8 cellular contexts compared by ENCODE assay signal in the genomic region with DNA sequence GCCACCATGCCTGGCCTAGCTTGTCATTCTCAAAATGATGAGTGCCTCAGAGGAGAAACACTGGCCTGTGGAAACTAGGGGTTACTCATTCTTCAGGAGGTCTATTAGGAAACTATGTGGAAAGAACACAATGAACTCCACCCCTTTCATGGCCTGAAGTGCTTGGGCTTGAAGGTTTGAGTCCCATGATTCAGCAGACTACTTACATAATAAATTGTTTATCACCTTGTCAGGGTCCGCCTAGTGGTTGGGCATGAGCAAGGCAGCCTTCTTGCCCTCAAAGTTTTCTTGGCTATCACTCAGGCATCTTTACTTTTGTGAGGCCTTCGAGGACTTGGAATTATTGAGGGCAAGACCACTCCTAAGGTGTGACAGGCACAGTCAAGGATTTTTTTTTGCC.
DNase-seq lines count a peak whose midpoint lies in the region; ATAC-seq and TF ChIP-seq lines count a peak whose summit lies in the region.

No MANE protein-coding gene starts in this region.

- H3K4me1 ChIP-seq in endodermal cell (ENCODE audit: control insufficient read depth, insufficient read depth, low read length): no peaks in the 10 kb centered on the region
- H3K4me1 ChIP-seq in right atrium auricular region: no peaks in the 10 kb centered on the region
- H3K4me1 ChIP-seq in spleen: no peaks in the 10 kb centered on the region

- no peak overlapping the region for H3K9ac ChIP-seq in endodermal cell (ENCODE audit: extremely low read depth, low read length, poor library complexity, severe bottlenecking)

- H3K36me3 ChIP-seq in endodermal cell (ENCODE audit: control insufficient read depth, insufficient read depth, low read length) (no peaks in the 10 kb centered on the region), right atrium auricular region (no peaks in the 10 kb centered on the region), spleen (no peaks in the 10 kb centered on the region)

- TF ChIP-seq CTCF in Calu3 (IDR thresholded peaks at IDR 0.05; ENCODE audit: unreplicated experiment): peak; percentile 56
- TF ChIP-seq CTCF in endodermal cell (conservative IDR thresholded peaks at IDR 0.05): peak; percentile 79
- no peak for TF ChIP-seq CTCF in right atrium auricular region (IDR thresholded peaks at IDR 0.05)
- TF ChIP-seq CTCF in spleen (IDR thresholded peaks at IDR 0.05 in 8 of 11, conservative IDR thresholded peaks at IDR 0.05 in 3 of 11): no peak

- H3K27me3 Mint-ChIP-seq in Calu3 (ENCODE audit: unreplicated experiment) (no peaks in the 10 kb centered on the region), endodermal cell (ENCODE audit: insufficient read depth) (no peaks in the 10 kb centered on the region)

- TF ChIP-seq POLR2A in spleen (IDR thresholded peaks at IDR 0.05): no peak

- TF ChIP-seq RAD21 in Ishikawa (IDR thresholded peaks at IDR 0.05; ENCODE audit: low read depth): peak; percentile 15; the same call in 1 of the 2 replicates

- no peak overlapping the region for H3K4me3 ChIP-seq in endodermal cell (ENCODE audit: low read length)
- H3K4me3 ChIP-seq in right atrium auricular region: no peak overlapping the region
- no peak overlapping the region for H3K4me3 ChIP-seq in spleen

- BruUV-seq in Calu3 (replicated peaks; lab: Mats Ljungman, UMichigan): no TSS peak

- DNase-seq in Calu3 (peak; percentile 28), endodermal cell (peak; percentile 84), NCI-H1105 treated with DMSO at 0.1 percent for 48 hours (lab: John Stamatoyannopoulos, UW) (no peak), right atrium auricular region (ENCODE audit: low spot score) (no peak), amniotic stem cell (lab: John Stamatoyannopoulos, UW) (no peak), spleen (no peak)

- no peak overlapping the region for H3K27ac ChIP-seq in endodermal cell (ENCODE audit: low read depth, low read length)
- H3K27ac ChIP-seq in right atrium auricular region: no peak overlapping the region
- H3K27ac ChIP-seq in spleen: no peak overlapping the region

- CTCF ChIA-PET in Calu3 (lab: Charles Lee): interaction anchor here (0.9 kb wide), 1 partner anchor 11 kb away, joined by 4 read pairs; no protein-coding TSS in a partner anchor

- TF ChIP-seq EP300 in Ishikawa (IDR thresholded peaks at IDR 0.05; ENCODE audit: borderline replicate concordance): no peak

- peaks cover 3% of the 10 kb centered on the region for H3K27me3 ChIP-seq in endodermal cell (ENCODE audit: control insufficient read depth, insufficient read depth, low read length, poor library complexity, severe bottlenecking)
- no peaks in the 10 kb centered on the region for H3K27me3 ChIP-seq in right atrium auricular region
- H3K27me3 ChIP-seq in spleen (replicated peaks in 1 of 7): no peaks in the 10 kb centered on the region

- 87 to 100% methylated on average over 1 to 2 of the region's 2 CpGs for WGBS in endodermal cell (ENCODE audit: insufficient coverage in 1 of 2, insufficient read length in 1 of 2), 2 experiments
- 67 to 83% (median 68%) methylated on average over 2 of the region's 2 CpGs for WGBS in spleen, 5 donors

- H3K4me1 Mint-ChIP-seq in Calu3 (ENCODE audit: low read depth, unreplicated experiment): no peaks in the 10 kb centered on the region
- no peaks in the 10 kb centered on the region for H3K4me1 Mint-ChIP-seq in endodermal cell

- no peak overlapping the region for H3K4me3 Mint-ChIP-seq in Calu3 (ENCODE audit: low read depth, unreplicated experiment)
- H3K4me3 Mint-ChIP-seq in endodermal cell: no peak overlapping the region

- H3K9me3 ChIP-seq in endodermal cell (ENCODE audit: control insufficient read depth, low read length) (no peaks in the 10 kb centered on the region), right atrium auricular region (no peaks in the 10 kb centered on the region), spleen (no peaks in the 10 kb centered on the region)

- no peaks in the 10 kb centered on the region for H3K36me3 Mint-ChIP-seq in Calu3 (ENCODE audit: insufficient read depth, unreplicated experiment)
- no peaks in the 10 kb centered on the region for H3K36me3 Mint-ChIP-seq in endodermal cell (ENCODE audit: low read depth)

- no peaks in the 10 kb centered on the region for H3K9me3 Mint-ChIP-seq in Calu3 (ENCODE audit: low read depth, unreplicated experiment)
- H3K9me3 Mint-ChIP-seq in endodermal cell: no peaks in the 10 kb centered on the region

- peak; percentile 60 for ATAC-seq in GM21381 (IDR thresholded peaks at IDR 0.05; ENCODE audit: unreplicated experiment)

- intact Hi-C loops in Calu3 (cut with micrococcal nuclease; ENCODE audit: unreplicated experiment) (no loop called here), spleen (cut with DNase I; ENCODE audit: low total_unique reads) (no loop called here)

- no peak overlapping the region for H3K27ac Mint-ChIP-seq in Calu3 (ENCODE audit: unreplicated experiment)
- no peak overlapping the region for H3K27ac Mint-ChIP-seq in endodermal cell

TF ChIP-seq in Ishikawa, 13 proteins besides CTCF, POLR2A, EP300 and RAD21:
- TF ChIP-seq EGR1 (IDR thresholded peaks at IDR 0.05) (no peak), YY1 (IDR thresholded peaks at IDR 0.05; ENCODE audit: low read depth) (no peak), NFIC (IDR thresholded peaks at IDR 0.05) (no peak), ZBTB7A (IDR thresholded peaks at IDR 0.05; ENCODE audit: low read depth) (no peak), REST (IDR thresholded peaks at IDR 0.05; ENCODE audit: low read depth) (no peak), CREB1 (IDR thresholded peaks at IDR 0.05; ENCODE audit: low read depth) (no peak), TAF1 (IDR thresholded peaks at IDR 0.05; ENCODE audit: low read depth) (no peak), CEBPB (IDR thresholded peaks at IDR 0.05) (no peak), TEAD4 (IDR thresholded peaks at IDR 0.05) (no peak), MAX (IDR thresholded peaks at IDR 0.05) (no peak), FOXM1 (IDR thresholded peaks at IDR 0.05; ENCODE audit: borderline replicate concordance, low read depth) (no peak), TCF12 (IDR thresholded peaks at IDR 0.05; ENCODE audit: low read depth) (no peak)
- TF ChIP-seq, protein P1, sequence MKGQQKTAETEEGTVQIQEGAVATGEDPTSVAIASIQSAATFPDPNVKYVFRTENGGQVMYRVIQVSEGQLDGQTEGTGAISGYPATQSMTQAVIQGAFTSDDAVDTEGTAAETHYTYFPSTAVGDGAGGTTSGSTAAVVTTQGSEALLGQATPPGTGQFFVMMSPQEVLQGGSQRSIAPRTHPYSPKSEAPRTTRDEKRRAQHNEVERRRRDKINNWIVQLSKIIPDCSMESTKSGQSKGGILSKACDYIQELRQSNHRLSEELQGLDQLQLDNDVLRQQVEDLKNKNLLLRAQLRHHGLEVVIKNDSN (IDR thresholded peaks at IDR 0.05): no peak

Comparison
In these comparisons a context has a peak if more than half of its experiments do, and no peak if none do; other contexts are left out.
1. DNase-seq: peak in Calu3 (single experiment) and endodermal cell (single experiment); none in NCI-H1105 treated with DMSO at 0.1 percent for 48 hours (single experiment), right atrium auricular region (single experiment), amniotic stem cell (single experiment) and spleen (single experiment).
2. CTCF ChIP-seq: peak in Calu3 (single experiment) and endodermal cell (single experiment); none in right atrium auricular region (0 of 2) and spleen (0 of 11).